ENCODE assay signal across 21 cellular contexts in the genomic region with DNA sequence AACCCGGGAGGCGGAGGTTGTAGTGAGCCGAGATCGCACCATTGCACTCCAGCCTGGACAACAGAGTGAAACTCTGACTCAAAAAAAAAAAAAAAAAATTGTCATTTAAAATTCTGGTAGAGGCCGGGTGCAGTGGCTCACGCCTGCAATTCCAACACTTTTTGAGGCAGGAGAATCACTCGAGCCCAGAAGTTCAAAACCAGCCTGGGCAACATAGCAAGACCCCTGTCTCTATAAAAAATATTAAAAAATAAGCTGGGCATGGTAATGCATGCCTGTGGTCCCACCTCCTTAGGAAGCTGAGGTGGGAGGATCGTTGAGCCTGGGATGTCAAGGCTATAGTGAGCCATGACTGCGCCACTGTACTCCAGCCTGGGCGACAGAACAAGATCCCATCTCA. TPM values are rescaled to one million over a fixed set of nuclear protein-coding genes. Genes with fewer than 3 reads are reported as not detected.
A peak's percentile ranks its signal among the peaks of the same experiment; 100 is the strongest.
DNase-seq lines count a peak whose midpoint lies in the region; ATAC-seq and TF ChIP-seq lines count a peak whose summit lies in the region.
"Had no signal": no experiment of that assay in that cellular context is flagged by ENCODE, and none has a peak within 500 bp of the region (broad histone marks: within the 10 kb centered on the region; RNA-seq: fewer than 3 reads in every experiment).

No MANE protein-coding gene starts in this region.

- H3K36me3 ChIP-seq in parathyroid adenoma (ENCODE audit: control insufficient read depth, insufficient read depth, low read length) (no peaks in the 10 kb centered on the region), spleen (peaks cover 0 to 93% (median 62%) of the 10 kb centered on the region in 6 donors), upper lobe of right lung (peaks cover 71% of the 10 kb centered on the region)

- no peak overlapping the region for H3K4me2 ChIP-seq in parathyroid adenoma (ENCODE audit: low read length)
- H3K4me2 ChIP-seq: GM23338 had no signal

- no peak overlapping the region for H3K9ac ChIP-seq in parathyroid adenoma

- no peak for TF ChIP-seq POLR2A in spleen (IDR thresholded peaks at IDR 0.05)

- H3K27ac ChIP-seq in parathyroid adenoma (peak overlapping the region; percentile 93), spleen (peak overlapping the region in 5 of 8 donors; percentile 36 to 82 (median 78)), upper lobe of right lung (no peak overlapping the region)

- intact Hi-C loops in dendritic cell treated with granulocyte-macrophage colony-stimulating factor and Interleukin-4, amounts not matched to agents 40 ng/mL and 50 ng/mL, for 4 days (cut with micrococcal nuclease) = no loop called here
- intact Hi-C loops in spleen (cut with DNase I; ENCODE audit: low total_unique reads) = loop anchor here (10.0 kb wide), 1 partner anchor 48 kb away; a partner anchor contains a TSS
- intact Hi-C loops in upper lobe of right lung (cut with DNase I) = no loop called here

- POLR2A ChIA-PET in WTC11 (lab: Charles Lee) = interaction anchor here (0.7 kb wide), 1 partner anchor 687 kb away, joined by 4 read pairs; no protein-coding TSS in a partner anchor
- POLR2A ChIA-PET in activated CD8-positive, alpha-beta T cell treated with anti-CD3 and anti-CD28 coated beads, Interleukin-2, amount 10 ng/mL, durations not matched to agents 7 days and 5 days (lab: Charles Lee) = no interaction called here

- H3K27ac Mint-ChIP-seq in WTC11 = no peak overlapping the region
- peak overlapping the region; percentile 79 for H3K27ac Mint-ChIP-seq in dendritic cell treated with granulocyte-macrophage colony-stimulating factor and Interleukin-4, amounts not matched to agents 40 ng/mL and 50 ng/mL, for 4 days
- no peak overlapping the region for H3K27ac Mint-ChIP-seq in activated CD8-positive, alpha-beta T cell treated with anti-CD3 and anti-CD28 coated beads, Interleukin-2, amount 10 ng/mL, durations not matched to agents 7 days and 5 days
- H3K27ac Mint-ChIP-seq: CD4-positive, CD25-positive, alpha-beta regulatory T cell; CD8-positive, alpha-beta T cell; GM23338; H9; HFFc6 had no signal

- no peak overlapping the region for H3K4me3 Mint-ChIP-seq in WTC11
- no peak overlapping the region for H3K4me3 Mint-ChIP-seq in dendritic cell treated with granulocyte-macrophage colony-stimulating factor and Interleukin-4, amounts not matched to agents 40 ng/mL and 50 ng/mL, for 4 days
- no peak overlapping the region for H3K4me3 Mint-ChIP-seq in activated CD8-positive, alpha-beta T cell treated with anti-CD3 and anti-CD28 coated beads, Interleukin-2, amount 10 ng/mL, durations not matched to agents 7 days and 5 days
- H3K4me3 Mint-ChIP-seq: CD4-positive, CD25-positive, alpha-beta regulatory T cell; CD8-positive, alpha-beta T cell; GM23338; HFFc6 had no signal

- WGBS in spleen, 5 donors = 92 to 96% (median 94%) methylated on average over 10 of the region's 10 CpGs

- DNase-seq in WTC11 (ENCODE audit: low spot score) (no peak), spleen (no peak), upper lobe of right lung (no peak)
- no peak for DNase-seq in activated CD8-positive, alpha-beta T cell treated with anti-CD3 and anti-CD28 coated beads, Interleukin-2, amount 10 ng/mL, durations not matched to agents 7 days and 5 days
- DNase-seq: C1 segment of cervical spinal cord; Caco-2; CD4-positive, CD25-positive, alpha-beta regulatory T cell; CD8-positive, alpha-beta T cell; DMS153; DND-41; H9; HFFc6 had no signal

- H2AFZ ChIP-seq in parathyroid adenoma = no peak overlapping the region
- H2AFZ ChIP-seq: GM23338 had no signal

- no peaks in the 10 kb centered on the region for H3K9me3 ChIP-seq in parathyroid adenoma (ENCODE audit: control insufficient read depth, low read length)
- no peaks in the 10 kb centered on the region for H3K9me3 ChIP-seq in spleen
- H3K9me3 ChIP-seq in upper lobe of right lung = no peaks in the 10 kb centered on the region
- H3K9me3 ChIP-seq: Caco-2 had no signal

- no peaks in the 10 kb centered on the region for H3K4me1 Mint-ChIP-seq in WTC11
- peaks cover 39% of the 10 kb centered on the region for H3K4me1 Mint-ChIP-seq in dendritic cell treated with granulocyte-macrophage colony-stimulating factor and Interleukin-4, amounts not matched to agents 40 ng/mL and 50 ng/mL, for 4 days (ENCODE audit: low read depth)
- peaks cover 17% of the 10 kb centered on the region for H3K4me1 Mint-ChIP-seq in activated CD8-positive, alpha-beta T cell treated with anti-CD3 and anti-CD28 coated beads, Interleukin-2, amount 10 ng/mL, durations not matched to agents 7 days and 5 days (ENCODE audit: low read depth)
- H3K4me1 Mint-ChIP-seq: GM23338 had no signal

- no peaks in the 10 kb centered on the region for H3K27me3 ChIP-seq in parathyroid adenoma (ENCODE audit: control insufficient read depth, insufficient read depth, low read length)
- no peaks in the 10 kb centered on the region for H3K27me3 ChIP-seq in spleen (replicated peaks in 1 of 7)
- no peaks in the 10 kb centered on the region for H3K27me3 ChIP-seq in upper lobe of right lung

- H3K79me2 ChIP-seq in parathyroid adenoma = peaks cover 17% of the 10 kb centered on the region

- no peak for TF ChIP-seq CTCF in WTC11 (IDR thresholded peaks at IDR 0.05)
- no peak for TF ChIP-seq CTCF in parathyroid adenoma (IDR thresholded peaks at IDR 0.05)
- no peak for TF ChIP-seq CTCF in spleen (IDR thresholded peaks at IDR 0.05 in 8 of 11, conservative IDR thresholded peaks at IDR 0.05 in 3 of 11)
- TF ChIP-seq CTCF in upper lobe of right lung (IDR thresholded peaks at IDR 0.05) = no peak

- H3K4me1 ChIP-seq in parathyroid adenoma (peaks cover 37% of the 10 kb centered on the region), spleen (peaks cover 10 to 62% (median 39%) of the 10 kb centered on the region in 6 donors), upper lobe of right lung (peaks cover 34% of the 10 kb centered on the region)

- peaks cover 50% of the 10 kb centered on the region for H3K36me3 Mint-ChIP-seq in WTC11
- peaks cover 100% of the 10 kb centered on the region for H3K36me3 Mint-ChIP-seq in dendritic cell treated with granulocyte-macrophage colony-stimulating factor and Interleukin-4, amounts not matched to agents 40 ng/mL and 50 ng/mL, for 4 days (ENCODE audit: low read depth)
- H3K36me3 Mint-ChIP-seq in activated CD8-positive, alpha-beta T cell treated with anti-CD3 and anti-CD28 coated beads, Interleukin-2, amount 10 ng/mL, durations not matched to agents 7 days and 5 days (ENCODE audit: low read depth) = peaks cover 66% of the 10 kb centered on the region

- ATAC-seq in WTC11 (no peak), upper lobe of right lung (no peak), GM19397 (IDR thresholded peaks at IDR 0.05; ENCODE audit: unreplicated experiment) (no peak)
- ATAC-seq in activated CD8-positive, alpha-beta T cell treated with anti-CD3 and anti-CD28 coated beads, Interleukin-2, amount 10 ng/mL, durations not matched to agents 7 days and 5 days = no peak
- ATAC-seq: CD8-positive, alpha-beta T cell; HCT116 had no signal

- CTCF ChIA-PET in WTC11 (lab: Charles Lee) = interaction anchor here (0.7 kb wide), 1 partner anchor 14 kb away, joined by 4 read pairs; no protein-coding TSS in a partner anchor
- CTCF ChIA-PET in activated CD8-positive, alpha-beta T cell treated with anti-CD3 and anti-CD28 coated beads, Interleukin-2, amount 10 ng/mL, durations not matched to agents 7 days and 5 days (lab: Charles Lee) = no interaction called here

- H3K4me3 ChIP-seq in parathyroid adenoma (ENCODE audit: low read depth, low read length) (no peak overlapping the region), spleen (no peak overlapping the region), upper lobe of right lung (no peak overlapping the region)
- H3K4me3 ChIP-seq: GM23338 had no signal

- no peaks in the 10 kb centered on the region for H3K27me3 Mint-ChIP-seq in WTC11 (ENCODE audit: low read depth)
- H3K27me3 Mint-ChIP-seq in dendritic cell treated with granulocyte-macrophage colony-stimulating factor and Interleukin-4, amounts not matched to agents 40 ng/mL and 50 ng/mL, for 4 days = no peaks in the 10 kb centered on the region
- H3K27me3 Mint-ChIP-seq in activated CD8-positive, alpha-beta T cell treated with anti-CD3 and anti-CD28 coated beads, Interleukin-2, amount 10 ng/mL, durations not matched to agents 7 days and 5 days (ENCODE audit: low read depth) = no peaks in the 10 kb centered on the region
- H3K27me3 Mint-ChIP-seq: CD4-positive, CD25-positive, alpha-beta regulatory T cell had no signal

- no peaks in the 10 kb centered on the region for H3K9me3 Mint-ChIP-seq in WTC11
- H3K9me3 Mint-ChIP-seq in dendritic cell treated with granulocyte-macrophage colony-stimulating factor and Interleukin-4, amounts not matched to agents 40 ng/mL and 50 ng/mL, for 4 days = no peaks in the 10 kb centered on the region
- no peaks in the 10 kb centered on the region for H3K9me3 Mint-ChIP-seq in activated CD8-positive, alpha-beta T cell treated with anti-CD3 and anti-CD28 coated beads, Interleukin-2, amount 10 ng/mL, durations not matched to agents 7 days and 5 days (ENCODE audit: insufficient read depth)
- H3K9me3 Mint-ChIP-seq: CD4-positive, CD25-positive, alpha-beta regulatory T cell; CD8-positive, alpha-beta T cell; GM23338; H9; HFFc6 had no signal

RNA-seq across cellular contexts. Expression of a gene that starts 6.2 kb away (rescaled TPM):
- total RNA-seq in WTC11 (2021) (145 to 153 TPM (median 149 TPM) in 3 replicates), spleen (100 to 1,000 TPM; 217 to 321 (median 268) TPM), upper lobe of right lung (287 TPM)
- polyA plus RNA-seq in spleen = 100 to 1,000 TPM in 1 of 3 donors, 10 to 100 TPM in 2; 67.6 to 125 (median 72.4) TPM
- 100 to 1,000 TPM; 229 to 236 TPM for total RNA-seq in activated CD8-positive, alpha-beta T cell treated with anti-CD3 and anti-CD28 coated beads, Interleukin-2, amount 10 ng/mL, durations not matched to agents 7 days and 5 days

RNA-seq across cellular contexts. Expression of a gene that starts 7.8 kb away (rescaled TPM):
- total RNA-seq in WTC11 (2021) (3.1 to 5.6 TPM (median 3.9 TPM) in 3 replicates), spleen (1 to 10 TPM in 3 of 7 donors, under 1 TPM in 3, not detected in 1; 0.34 to 5.0 (median 1.3) TPM), upper lobe of right lung (not detected)
- polyA plus RNA-seq in spleen = under 1 TPM in 2 of 3 donors, not detected in 1; 0.14 to 0.32 TPM
- not detected for total RNA-seq in activated CD8-positive, alpha-beta T cell treated with anti-CD3 and anti-CD28 coated beads, Interleukin-2, amount 10 ng/mL, durations not matched to agents 7 days and 5 days
- total RNA-seq: A172; A673; CD4-positive, CD25-positive, alpha-beta regulatory T cell; CD8-positive, alpha-beta T cell; H4 had no signal
- polyA plus RNA-seq: CD4-positive, CD25-positive, alpha-beta regulatory T cell had no signal

RNA-seq across cellular contexts. Expression of a gene that starts 27.2 kb away (rescaled TPM):
- 3.0 to 3.4 TPM (median 3.1 TPM) in 3 replicates for total RNA-seq in WTC11 (2021)
- total RNA-seq in spleen = 1 to 10 TPM in 4 of 7 donors, under 1 TPM in 2, not detected in 1; 0.51 to 4.5 (median 2.5) TPM
- polyA plus RNA-seq in spleen = 1 to 10 TPM; 1.2 to 2.6 (median 1.2) TPM
- 3.0 TPM for total RNA-seq in upper lobe of right lung
- 1 to 10 TPM; 1.6 to 1.9 TPM for total RNA-seq in activated CD8-positive, alpha-beta T cell treated with anti-CD3 and anti-CD28 coated beads, Interleukin-2, amount 10 ng/mL, durations not matched to agents 7 days and 5 days
- total RNA-seq: A172; A673; CD4-positive, CD25-positive, alpha-beta regulatory T cell; HFFc6 had no signal
- polyA plus RNA-seq: BJ had no signal

RNA-seq across cellular contexts. Expression of a gene that starts 34.1 kb away (rescaled TPM):
- total RNA-seq in WTC11 (2021) (17.0 to 19.5 TPM (median 17.9 TPM) in 3 replicates), spleen (10 to 100 TPM; 30.2 to 74.2 (median 47.6) TPM), upper lobe of right lung (80.9 TPM)
- polyA plus RNA-seq in spleen = 10 to 100 TPM; 18.5 to 54.5 (median 21.5) TPM
- 100 to 1,000 TPM; 104 to 124 TPM for total RNA-seq in activated CD8-positive, alpha-beta T cell treated with anti-CD3 and anti-CD28 coated beads, Interleukin-2, amount 10 ng/mL, durations not matched to agents 7 days and 5 days

RNA-seq across cellular contexts. Expression of a gene that starts 37.9 kb away (rescaled TPM):
- total RNA-seq in WTC11 (2021) = 14.8 to 17.7 TPM (median 16.8 TPM) in 3 replicates
- 10 to 100 TPM in 6 of 7 donors, 1 to 10 TPM in 1; 8.6 to 24.2 (median 16.0) TPM for total RNA-seq in spleen
- 10 to 100 TPM; 12.2 to 20.6 (median 13.8) TPM for polyA plus RNA-seq in spleen
- total RNA-seq in upper lobe of right lung = 16.0 TPM
- total RNA-seq in activated CD8-positive, alpha-beta T cell treated with anti-CD3 and anti-CD28 coated beads, Interleukin-2, amount 10 ng/mL, durations not matched to agents 7 days and 5 days = 1 to 10 TPM; 4.4 to 4.6 TPM
